14 cellular contexts compared by ENCODE assay signal in the genomic region with DNA sequence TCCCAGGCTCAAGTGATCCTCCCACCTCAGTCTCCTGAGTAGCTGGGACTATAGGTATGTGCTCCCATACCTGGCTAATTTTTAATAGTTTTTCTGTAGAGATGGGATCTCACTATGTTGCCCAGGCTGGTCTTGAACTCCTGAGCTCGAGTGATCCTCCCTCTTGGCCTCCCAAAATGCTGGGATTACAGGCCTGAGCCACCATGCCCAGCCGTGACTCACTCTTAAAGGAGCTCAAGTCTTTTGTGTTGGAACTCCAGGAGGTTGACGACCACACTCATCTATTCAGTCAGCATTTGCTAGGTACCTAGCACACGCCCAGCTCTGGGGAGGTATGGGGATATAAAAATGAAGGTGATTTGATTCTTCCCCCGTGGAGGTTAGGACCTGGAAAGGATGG.
DNase-seq lines count a peak whose midpoint lies in the region; ATAC-seq and TF ChIP-seq lines count a peak whose summit lies in the region.
"Had no signal": no experiment of that assay in that cellular context is flagged by ENCODE, and none has a peak within 500 bp of the region (broad histone marks: within the 10 kb centered on the region; RNA-seq: fewer than 3 reads in every experiment).

No MANE protein-coding gene starts in this region.

- H3K9me3 ChIP-seq in CD8-positive, alpha-beta memory T cell (ENCODE audit: low read length), result no peaks in the 10 kb centered on the region
- H3K9me3 ChIP-seq: adrenal gland, BE2C had no signal

- H3K79me2 ChIP-seq in ACC112 (ENCODE audit: control insufficient read depth, insufficient read depth, low read length, unreplicated experiment) (peaks cover 54% of the 10 kb centered on the region), mesendoderm (ENCODE audit: control insufficient read depth, insufficient read depth, low read length) (peaks cover 19% of the 10 kb centered on the region)

- CTCF ChIA-PET in CD8-positive, alpha-beta memory T cell (lab: Charles Lee), result interaction anchor here (1.1 kb wide), 1 partner anchor 134 kb away, joined by 4 read pairs; no protein-coding TSS in a partner anchor
- CTCF ChIA-PET in activated CD8-positive, alpha-beta T cell treated with anti-CD3 and anti-CD28 coated beads for 36 hours (lab: Charles Lee), result interaction anchor here (1.2 to 1.5 kb wide), 2 partner anchors 16 to 131 kb away, joined by 3 to 4 read pairs; no protein-coding TSS in a partner anchor

- H3K4me1 Mint-ChIP-seq in CD8-positive, alpha-beta memory T cell, result peaks cover 81 to 95% (median 92%) of the 10 kb centered on the region in 3 donors
- H3K4me1 Mint-ChIP-seq in activated CD8-positive, alpha-beta T cell treated with anti-CD3 and anti-CD28 coated beads for 36 hours (ENCODE audit: low read depth), result peaks cover 72% of the 10 kb centered on the region

- intact Hi-C loops in activated CD8-positive, alpha-beta T cell treated with anti-CD3 and anti-CD28 coated beads for 36 hours (cut with micrococcal nuclease), result loop anchor here (10.0 kb wide), 1 partner anchor 117 kb away; no protein-coding TSS in a partner anchor

- H3K9me3 Mint-ChIP-seq in CD8-positive, alpha-beta memory T cell, result no peaks in the 10 kb centered on the region
- peaks cover 2% of the 10 kb centered on the region for H3K9me3 Mint-ChIP-seq in activated CD8-positive, alpha-beta T cell treated with anti-CD3 and anti-CD28 coated beads for 36 hours

- POLR2A ChIA-PET in CD8-positive, alpha-beta memory T cell (lab: Charles Lee), result interaction anchor here (0.6 kb wide), 1 partner anchor 13 kb away, joined by 3 read pairs; no protein-coding TSS in a partner anchor
- POLR2A ChIA-PET in activated CD8-positive, alpha-beta T cell treated with anti-CD3 and anti-CD28 coated beads for 36 hours (lab: Charles Lee), result no interaction called here

- H2BK5ac ChIP-seq in mesendoderm (ENCODE audit: low read length), result no peak overlapping the region

- H3K4me1 ChIP-seq in ACC112 (ENCODE audit: control insufficient read depth, insufficient read depth, low read length, unreplicated experiment) (peaks cover 74% of the 10 kb centered on the region), mesendoderm (ENCODE audit: control insufficient read depth, low read depth, low read length) (peaks cover 2% of the 10 kb centered on the region)
- H3K4me1 ChIP-seq in CD8-positive, alpha-beta memory T cell (ENCODE audit: insufficient read depth, low read length), result peaks cover 76% of the 10 kb centered on the region
- H3K4me1 ChIP-seq: BE2C had no signal

- H3K56ac ChIP-seq in mesendoderm (ENCODE audit: low read length), result no peak overlapping the region

- no peak overlapping the region for H4K8ac ChIP-seq in mesendoderm (ENCODE audit: low read depth, low read length)

- H3K4ac ChIP-seq in mesendoderm (ENCODE audit: low read depth, low read length), result no peak overlapping the region

- no peak overlapping the region for H3K9ac ChIP-seq in mesendoderm (ENCODE audit: low read length)

- no peak overlapping the region for H2AFZ ChIP-seq in ACC112 (ENCODE audit: low read length, unreplicated experiment)

- DNase-seq in CD8-positive, alpha-beta memory T cell, result no peak
- no peak for DNase-seq in activated CD8-positive, alpha-beta T cell treated with anti-CD3 and anti-CD28 coated beads for 36 hours
- DNase-seq in mesendoderm (peak; percentile 63), NCI-H2171 (lab: John Stamatoyannopoulos, UW) (no peak)
- DNase-seq: activated CD4-positive, alpha-beta T cell treated with anti-CD3 and anti-CD28 coated beads, Interleukin-2, amount 50 U/mL, for 1 hour; adrenal gland; BE2C; H7; NCI-H1092; stimulated activated CD4-positive, alpha-beta T cell treated with anti-CD3 and anti-CD28 coated beads, Interleukin-1b, Interleukin-23, amount 100 ng/mL, for 48 hours had no signal

- H3K36me3 Mint-ChIP-seq in CD8-positive, alpha-beta memory T cell, result peaks cover 3 to 18% (median 13%) of the 10 kb centered on the region in 3 donors
- peaks cover 26% of the 10 kb centered on the region for H3K36me3 Mint-ChIP-seq in activated CD8-positive, alpha-beta T cell treated with anti-CD3 and anti-CD28 coated beads for 36 hours (ENCODE audit: low read depth)

- WGBS in mesendoderm (ENCODE audit: extremely low coverage, insufficient coverage, low lambda C conversion rate), result no CpG with 5 or more reads among the region's 5 CpGs

- H4K5ac ChIP-seq in mesendoderm (ENCODE audit: low read length), result no peak overlapping the region

- H3K4me3 ChIP-seq in ACC112 (ENCODE audit: low read depth, low read length) (no peak overlapping the region), mesendoderm (ENCODE audit: low read length) (no peak overlapping the region)
- H3K4me3 ChIP-seq in CD8-positive, alpha-beta memory T cell (ENCODE audit: low read length), result no peak overlapping the region
- H3K4me3 ChIP-seq: adrenal gland had no signal

- H3K27me3 Mint-ChIP-seq in CD8-positive, alpha-beta memory T cell, result peaks cover 0 to 1% of the 10 kb centered on the region in 2 donors
- no peaks in the 10 kb centered on the region for H3K27me3 Mint-ChIP-seq in activated CD8-positive, alpha-beta T cell treated with anti-CD3 and anti-CD28 coated beads for 36 hours

- no peak overlapping the region for H3K23ac ChIP-seq in mesendoderm (ENCODE audit: low read length)

- peak overlapping the region; percentile 73; the same call in 1 of the 2 replicates for H3K27ac ChIP-seq in ACC112 (ENCODE audit: low read depth, low read length)
- H3K27ac ChIP-seq in CD8-positive, alpha-beta memory T cell (ENCODE audit: low read depth, low read length), result no peak overlapping the region
- no peak overlapping the region for H3K27ac ChIP-seq in mesendoderm (ENCODE audit: low read depth, low read length)

- H2AK5ac ChIP-seq in mesendoderm (ENCODE audit: low read length), result no peak overlapping the region

- no peaks in the 10 kb centered on the region for H3K27me3 ChIP-seq in ACC112 (ENCODE audit: insufficient read depth, low read length)
- H3K27me3 ChIP-seq in CD8-positive, alpha-beta memory T cell (ENCODE audit: insufficient read depth, low read length, poor library complexity, severe bottlenecking), result no peaks in the 10 kb centered on the region
- H3K27me3 ChIP-seq in mesendoderm (ENCODE audit: insufficient read depth, low read length, poor library complexity), result no peaks in the 10 kb centered on the region
- H3K27me3 ChIP-seq: adrenal gland, BE2C had no signal

- H3K79me1 ChIP-seq in mesendoderm (ENCODE audit: low read length), result peaks cover 8% of the 10 kb centered on the region

- no peak overlapping the region for H3K18ac ChIP-seq in mesendoderm (ENCODE audit: low read length)

- ATAC-seq in activated CD8-positive, alpha-beta T cell treated with anti-CD3 and anti-CD28 coated beads for 36 hours, result no peak
- ATAC-seq in HG02623 (IDR thresholded peaks at IDR 0.05; ENCODE audit: unreplicated experiment), result no peak
- ATAC-seq in HG03439 (IDR thresholded peaks at IDR 0.05; ENCODE audit: unreplicated experiment), result no peak
- no peak for ATAC-seq in HG03469 (IDR thresholded peaks at IDR 0.05; ENCODE audit: unreplicated experiment)

- H2BK15ac ChIP-seq in mesendoderm (replicated peaks; ENCODE audit: low read depth), result no peak overlapping the region

- H3K27ac Mint-ChIP-seq in CD8-positive, alpha-beta memory T cell, result peak overlapping the region; percentile 77 to 98 (median 92)
- peak overlapping the region; percentile 69 for H3K27ac Mint-ChIP-seq in activated CD8-positive, alpha-beta T cell treated with anti-CD3 and anti-CD28 coated beads for 36 hours

- H2BK120ac ChIP-seq in mesendoderm (ENCODE audit: low read depth, low read length), result no peak overlapping the region

- H3K4me3 Mint-ChIP-seq in CD8-positive, alpha-beta memory T cell, result peak overlapping the region; percentile 33 to 92 (median 74)
- H3K4me3 Mint-ChIP-seq in activated CD8-positive, alpha-beta T cell treated with anti-CD3 and anti-CD28 coated beads for 36 hours, result no peak overlapping the region

- H3K4me2 ChIP-seq in mesendoderm (ENCODE audit: low read length), result no peak overlapping the region

- H3K36me3 ChIP-seq in ACC112 (ENCODE audit: insufficient read depth, low read length), result no peaks in the 10 kb centered on the region
- no peaks in the 10 kb centered on the region for H3K36me3 ChIP-seq in CD8-positive, alpha-beta memory T cell (ENCODE audit: insufficient read depth, low read length)
- H3K36me3 ChIP-seq in mesendoderm (ENCODE audit: control insufficient read depth, insufficient read depth, low read length), result no peaks in the 10 kb centered on the region
- H3K36me3 ChIP-seq: adrenal gland, BE2C had no signal

- TF ChIP-seq CTCF in activated CD8-positive, alpha-beta T cell treated with anti-CD3 and anti-CD28 coated beads for 36 hours (IDR thresholded peaks at IDR 0.05), result no peak
